Comparison of ENCODE assay signal across 8 cellular contexts in genomic region chr13:95403349-95404140, GRCh38.
DNase-seq lines count a peak whose midpoint lies in the region; ATAC-seq and TF ChIP-seq lines count a peak whose summit lies in the region.

No MANE protein-coding gene starts in this region.

- H3K27me3 ChIP-seq in BLaER1: no peaks in the 10 kb centered on the region
- no peaks in the 10 kb centered on the region for H3K27me3 ChIP-seq in NT2/D1 (ENCODE audit: insufficient read depth, insufficient read length)
- no peaks in the 10 kb centered on the region for H3K27me3 ChIP-seq in ectodermal cell (ENCODE audit: control insufficient read depth, insufficient read depth, low read length, poor library complexity, severe bottlenecking)

- DNase-seq in NT2/D1 (ENCODE audit: low read depth, low spot score) (peak; percentile 25), GM20000 (ENCODE audit: low spot score) (no peak), AG08395 (ENCODE audit: low spot score) (no peak)
- DNase-seq in naive thymus-derived CD8-positive, alpha-beta T cell: no peak
- DNase-seq in effector CD4-positive, alpha-beta T cell: no peak

- no peaks in the 10 kb centered on the region for H3K9me3 ChIP-seq in BLaER1
- no peaks in the 10 kb centered on the region for H3K9me3 ChIP-seq in NT2/D1 (ENCODE audit: insufficient read depth, low read length)
- H3K9me3 ChIP-seq in ectodermal cell (ENCODE audit: control insufficient read depth, low read length): no peaks in the 10 kb centered on the region

- peak; percentile 21 for ATAC-seq in GM21447 (IDR thresholded peaks at IDR 0.05; ENCODE audit: unreplicated experiment)
- ATAC-seq in naive thymus-derived CD8-positive, alpha-beta T cell: peak; percentile 29 to 39

- no peaks in the 10 kb centered on the region for H4K20me1 ChIP-seq in BLaER1

- H3K27me3 Mint-ChIP-seq in naive thymus-derived CD8-positive, alpha-beta T cell: peaks cover 0 to 11% (median 7%) of the 10 kb centered on the region in 5 donors

- H3K9ac ChIP-seq in BLaER1 (peak overlapping the region; percentile 66), NT2/D1 (ENCODE audit: insufficient read length, low read depth) (peak overlapping the region; percentile 73)

- H3K27ac ChIP-seq in BLaER1 (no peak overlapping the region), ectodermal cell (ENCODE audit: insufficient read depth, low read depth, low read length, poor library complexity, severe bottlenecking) (no peak overlapping the region)

- peaks cover 10% of the 10 kb centered on the region for H3K4me1 ChIP-seq in BLaER1
- no peaks in the 10 kb centered on the region for H3K4me1 ChIP-seq in NT2/D1 (ENCODE audit: insufficient read depth, insufficient read length)
- no peaks in the 10 kb centered on the region for H3K4me1 ChIP-seq in ectodermal cell (ENCODE audit: control insufficient read depth, insufficient read depth, low read length)

- peak overlapping the region; percentile 99 for H3K4me2 ChIP-seq in BLaER1

- H3K36me3 ChIP-seq in BLaER1 (no peaks in the 10 kb centered on the region), NT2/D1 (ENCODE audit: insufficient read depth, insufficient read length, low read length) (no peaks in the 10 kb centered on the region), ectodermal cell (ENCODE audit: control insufficient read depth, insufficient read depth, low read length) (no peaks in the 10 kb centered on the region)

- H3K9me3 Mint-ChIP-seq in naive thymus-derived CD8-positive, alpha-beta T cell: no peaks in the 10 kb centered on the region

- WGBS in ectodermal cell, 2 experiments: 11 to 15% methylated on average over 16 to 17 of the region's 17 CpGs

- H3K27ac Mint-ChIP-seq in naive thymus-derived CD8-positive, alpha-beta T cell: peak overlapping the region in 4 of 10 donors; percentile 7 to 85 (median 49)

- no peak for TF ChIP-seq CTCF in GM20000 (IDR thresholded peaks at IDR 0.05; ENCODE audit: extremely low read depth, missing control alignments)

- no peaks in the 10 kb centered on the region for H3K36me3 Mint-ChIP-seq in naive thymus-derived CD8-positive, alpha-beta T cell

- H3K4me1 Mint-ChIP-seq in naive thymus-derived CD8-positive, alpha-beta T cell: peaks cover 7 to 12% (median 8%) of the 10 kb centered on the region in 4 donors

- H3K4me3 ChIP-seq in BLaER1: peak overlapping the region; percentile 70
- H3K4me3 ChIP-seq in NT2/D1 (ENCODE audit: insufficient read length, low read depth): peak overlapping the region; percentile 51
- H3K4me3 ChIP-seq in ectodermal cell (ENCODE audit: insufficient read depth, low read depth, low read length): peak overlapping the region; percentile 47

- POLR2A ChIA-PET in naive thymus-derived CD8-positive, alpha-beta T cell (lab: Charles Lee): interaction anchor here (1.0 to 1.4 kb wide), 3 partner anchors 23 to 214 kb away, joined by 3 to 5 read pairs (median 4); no protein-coding TSS in a partner anchor

- peak overlapping the region; percentile 74 to 99 (median 94) for H3K4me3 Mint-ChIP-seq in naive thymus-derived CD8-positive, alpha-beta T cell
